1 cellular context compared by ENCODE assay signal in the genomic region with DNA sequence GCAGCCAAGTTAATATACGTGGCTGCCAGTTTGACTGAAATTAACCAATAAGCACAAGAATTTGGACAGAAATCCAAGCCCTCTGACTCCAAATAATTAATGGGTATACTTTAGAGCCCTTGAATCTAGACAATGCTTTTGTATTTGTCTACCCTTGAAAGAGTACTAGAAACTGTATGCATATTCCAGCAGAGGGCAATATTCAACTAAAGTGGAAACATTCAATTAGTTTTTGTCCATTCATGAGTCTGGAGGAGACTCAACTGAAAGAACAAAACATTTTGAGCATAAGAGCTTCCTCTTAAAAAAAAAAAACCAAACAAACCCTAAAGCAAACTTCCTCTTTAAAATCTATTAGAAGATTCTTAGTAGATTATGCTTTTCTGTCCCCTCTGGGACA.
TF ChIP-seq lines count a peak whose summit lies in the region.

No MANE protein-coding gene starts in this region.

TF ChIP-seq in SK-N-SH treated with all-trans-retinoic acid at 6 μM for 48 hours, 23 proteins besides CTCF, POLR2A, EP300 and RAD21 (continued from another document):
- TF ChIP-seq, protein P1, sequence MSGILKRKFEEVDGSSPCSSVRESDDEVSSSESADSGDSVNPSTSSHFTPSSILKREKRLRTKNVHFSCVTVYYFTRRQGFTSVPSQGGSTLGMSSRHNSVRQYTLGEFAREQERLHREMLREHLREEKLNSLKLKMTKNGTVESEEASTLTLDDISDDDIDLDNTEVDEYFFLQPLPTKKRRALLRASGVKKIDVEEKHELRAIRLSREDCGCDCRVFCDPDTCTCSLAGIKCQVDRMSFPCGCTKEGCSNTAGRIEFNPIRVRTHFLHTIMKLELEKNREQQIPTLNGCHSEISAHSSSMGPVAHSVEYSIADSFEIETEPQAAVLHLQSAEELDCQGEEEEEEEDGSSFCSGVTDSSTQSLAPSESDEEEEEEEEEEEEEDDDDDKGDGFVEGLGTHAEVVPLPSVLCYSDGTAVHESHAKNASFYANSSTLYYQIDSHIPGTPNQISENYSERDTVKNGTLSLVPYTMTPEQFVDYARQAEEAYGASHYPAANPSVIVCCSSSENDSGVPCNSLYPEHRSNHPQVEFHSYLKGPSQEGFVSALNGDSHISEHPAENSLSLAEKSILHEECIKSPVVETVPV (CRISPR knock-in tag; IDR thresholded peaks at IDR 0.05), result no peak
- TF ChIP-seq RARB (CRISPR knock-in tag; IDR thresholded peaks at IDR 0.05), result no peak
- no peak for TF ChIP-seq ESRRG (CRISPR knock-in tag; IDR thresholded peaks at IDR 0.05)
- TF ChIP-seq ZFP30 (CRISPR knock-in tag; IDR thresholded peaks at IDR 0.05), result no peak
TF ChIP-seq in SK-N-SH treated with all-trans-retinoic acid at 6 μM for 48 hours: peak in this region for 0.
